ENCODE assay signal across 8 cellular contexts in genomic region chr22:40855960-40856512, GRCh38. TPM values are rescaled to one million over a fixed set of nuclear protein-coding genes. Genes with fewer than 3 reads are reported as not detected.
DNase-seq lines count a peak whose midpoint lies in the region; TF ChIP-seq lines count a peak whose summit lies in the region.

No MANE protein-coding gene starts in this region.

- peaks cover 44% of the 10 kb centered on the region for H3K4me1 Mint-ChIP-seq in activated naive CD8-positive, alpha-beta T cell treated with anti-CD3 and anti-CD28 coated beads for 36 hours
- H3K4me1 Mint-ChIP-seq in osteocyte (ENCODE audit: unreplicated experiment): peaks cover 55% of the 10 kb centered on the region

- peak; percentile 4 to 10 for DNase-seq in stimulated activated CD4-positive, alpha-beta T cell treated with anti-CD3 and anti-CD28 coated beads, Interleukin-15, amount 100 ng/mL, for 48 hours (ENCODE audit: low read depth in 2 of 2)
- DNase-seq in stimulated activated CD4-positive, alpha-beta T cell treated with anti-CD3 and anti-CD28 coated beads, Interleukin-15, amount 100 ng/mL, for 24 hours: no peak
- no peak for DNase-seq in HFF-Myc (ENCODE audit: extremely low read depth, low read depth)
- peak; percentile 27 for DNase-seq in NCI-H146 (lab: John Stamatoyannopoulos, UW)
- DNase-seq in activated naive CD8-positive, alpha-beta T cell treated with anti-CD3 and anti-CD28 coated beads for 36 hours: no peak
- DNase-seq in cardiac muscle cell (ENCODE audit: low read depth in 1 of 2, low spot score in 1 of 2): peak; percentile 43 to 45
- DNase-seq in osteocyte (ENCODE audit: extremely low spot score, unreplicated experiment): no peak
- DNase-seq in GF-D8 (lab: John Stamatoyannopoulos, UW): no peak

- H3K9me3 Mint-ChIP-seq in activated naive CD8-positive, alpha-beta T cell treated with anti-CD3 and anti-CD28 coated beads for 36 hours: no peaks in the 10 kb centered on the region
- no peaks in the 10 kb centered on the region for H3K9me3 Mint-ChIP-seq in osteocyte (ENCODE audit: unreplicated experiment)

- H3K27ac Mint-ChIP-seq in activated naive CD8-positive, alpha-beta T cell treated with anti-CD3 and anti-CD28 coated beads for 36 hours: peak overlapping the region; percentile 100
- peak overlapping the region; percentile 100 for H3K27ac Mint-ChIP-seq in osteocyte (ENCODE audit: unreplicated experiment)

- TF ChIP-seq CTCF in HFF-Myc (IDR thresholded peaks at IDR 0.05; ENCODE audit: low read depth, low read length, missing control alignments): no peak
- no peak for TF ChIP-seq CTCF in cardiac muscle cell (IDR thresholded peaks at IDR 0.05; ENCODE audit: low read depth, low read length)
- no peak for TF ChIP-seq CTCF in osteocyte (IDR thresholded peaks at IDR 0.05)

- peak overlapping the region; percentile 99 for H3K4me3 Mint-ChIP-seq in activated naive CD8-positive, alpha-beta T cell treated with anti-CD3 and anti-CD28 coated beads for 36 hours
- H3K4me3 Mint-ChIP-seq in osteocyte (ENCODE audit: unreplicated experiment): peak overlapping the region; percentile 97

- H3K36me3 ChIP-seq in cardiac muscle cell: peaks cover 2% of the 10 kb centered on the region

- H3K27me3 Mint-ChIP-seq in activated naive CD8-positive, alpha-beta T cell treated with anti-CD3 and anti-CD28 coated beads for 36 hours: no peaks in the 10 kb centered on the region
- no peaks in the 10 kb centered on the region for H3K27me3 Mint-ChIP-seq in osteocyte (ENCODE audit: unreplicated experiment)

- no peaks in the 10 kb centered on the region for H3K27me3 ChIP-seq in cardiac muscle cell

- peak overlapping the region; percentile 87 for H3K4me3 ChIP-seq in HFF-Myc (replicated peaks; ENCODE audit: low read depth, low read length)
- H3K4me3 ChIP-seq in cardiac muscle cell: peak overlapping the region; percentile 90

- peaks cover 10% of the 10 kb centered on the region for H3K36me3 Mint-ChIP-seq in activated naive CD8-positive, alpha-beta T cell treated with anti-CD3 and anti-CD28 coated beads for 36 hours
- H3K36me3 Mint-ChIP-seq in osteocyte (ENCODE audit: unreplicated experiment): peaks cover 1% of the 10 kb centered on the region

- H3K4me1 ChIP-seq in cardiac muscle cell (ENCODE audit: low read depth): peaks cover 27% of the 10 kb centered on the region

- H3K9me3 ChIP-seq in cardiac muscle cell (ENCODE audit: low read depth): no peaks in the 10 kb centered on the region

- peak overlapping the region; percentile 99 for H3K27ac ChIP-seq in cardiac muscle cell

RNA-seq across cellular contexts. Expression of gene ST13, which starts 0.4 kb away (rescaled TPM):
- 100 to 1,000 TPM; 231 to 250 TPM for total RNA-seq in activated naive CD8-positive, alpha-beta T cell treated with anti-CD3 and anti-CD28 coated beads for 36 hours
- 178 and 301 TPM in 2 replicates for total RNA-seq in cardiac muscle cell
- polyA plus RNA-seq in cardiac muscle cell: 216 and 221 TPM in 2 replicates
- total RNA-seq in osteocyte: 289 and 309 TPM in 2 replicates

RNA-seq across cellular contexts. Expression of gene XPNPEP3, which starts 0.9 kb away (rescaled TPM):
- total RNA-seq in activated naive CD8-positive, alpha-beta T cell treated with anti-CD3 and anti-CD28 coated beads for 36 hours: 10 to 100 TPM; 19.3 to 22.3 TPM
- 15.2 and 18.2 TPM in 2 replicates for total RNA-seq in cardiac muscle cell
- 15.8 and 22.2 TPM in 2 replicates for polyA plus RNA-seq in cardiac muscle cell
- total RNA-seq in osteocyte: 20.9 and 22.5 TPM in 2 replicates

RNA-seq across cellular contexts. Expression of gene DNAJB7, which starts 5.9 kb away (rescaled TPM):
- not detected for total RNA-seq in activated naive CD8-positive, alpha-beta T cell treated with anti-CD3 and anti-CD28 coated beads for 36 hours
- total RNA-seq in cardiac muscle cell (not detected in 2 replicates), osteocyte (not detected in 2 replicates)
- 0.39 and 0.93 TPM in 2 replicates for polyA plus RNA-seq in cardiac muscle cell

RNA-seq across cellular contexts. Expression of gene SLC25A17, which starts 36.9 kb away (rescaled TPM):
- 10 to 100 TPM; 39.0 to 40.6 TPM for total RNA-seq in activated naive CD8-positive, alpha-beta T cell treated with anti-CD3 and anti-CD28 coated beads for 36 hours
- 11.2 and 12.7 TPM in 2 replicates for total RNA-seq in cardiac muscle cell
- 18.1 and 22.2 TPM in 2 replicates for polyA plus RNA-seq in cardiac muscle cell
- total RNA-seq in osteocyte: 15.8 and 17.1 TPM in 2 replicates

Comparison
In these comparisons a context has a peak if more than half of its experiments do, and no peak if none do; other contexts are left out.
1. DNase-seq: peak in stimulated activated CD4-positive, alpha-beta T cell treated with anti-CD3 and anti-CD28 coated beads, Interleukin-15, amount 100 ng/mL, for 48 hours (2 of 2), NCI-H146 (single experiment) and cardiac muscle cell (2 of 2); none in stimulated activated CD4-positive, alpha-beta T cell treated with anti-CD3 and anti-CD28 coated beads, Interleukin-15, amount 100 ng/mL, for 24 hours (single experiment), HFF-Myc (single experiment), activated naive CD8-positive, alpha-beta T cell treated with anti-CD3 and anti-CD28 coated beads for 36 hours (single experiment), osteocyte (single experiment) and GF-D8 (single experiment).